ENCODE assay signal across 8 cellular contexts in genomic region chr6:27146456-27146705, GRCh38.
A peak's percentile ranks its signal among the peaks of the same experiment; 100 is the strongest.
DNase-seq lines count a peak whose midpoint lies in the region; ATAC-seq and TF ChIP-seq lines count a peak whose summit lies in the region.
"Not testable (repeated sequence)": the region's sequence is repeated elsewhere in the genome, so short reads cannot be mapped to it uniquely, and the experiment has no call there.

No MANE protein-coding gene starts in this region.

- H2AFZ ChIP-seq in GM23248 = peak overlapping the region; percentile 86
- H2AFZ ChIP-seq in PC-3 (ENCODE audit: low read length) = not testable (repeated sequence)

- not testable (repeated sequence) for H3K36me3 ChIP-seq in BJ (ENCODE audit: control insufficient read depth, insufficient read depth, low read length); GM23248 (ENCODE audit: low read depth); PC-3 (ENCODE audit: low read depth, low read length); iPS-18a (ENCODE audit: control insufficient read depth, low read depth, low read length); stomach smooth muscle (ENCODE audit: control insufficient read depth in 2 of 2, insufficient read depth in 2 of 2, low read length in 2 of 2)

- DNase-seq in BJ (ENCODE audit: low read depth); GM23248; PC-3; astrocyte of the spinal cord (ENCODE audit: low read depth, low spot score); epithelial cell of proximal tubule (ENCODE audit: low read depth); naive thymus-derived CD8-positive, alpha-beta T cell: not testable (repeated sequence)

- not testable (repeated sequence) for TF ChIP-seq CTCF in BJ (IDR thresholded peaks at IDR 0.05; ENCODE audit: insufficient read depth, low read depth, low read length); PC-3 (conservative IDR thresholded peaks at IDR 0.05; ENCODE audit: low read depth, low read length); astrocyte of the spinal cord (IDR thresholded peaks at IDR 0.05; ENCODE audit: low read depth, low read length); epithelial cell of proximal tubule (conservative IDR thresholded peaks at IDR 0.05; ENCODE audit: low read depth, low read length)

- intact Hi-C loops in PC-3 (cut with micrococcal nuclease) = loop anchor here (2.0 to 5.0 kb wide), 6 partner anchors 666 to 1114 kb away; a partner anchor contains a TSS

- BruUV-seq in PC-3 (replicated peaks; lab: Mats Ljungman, UMichigan) = TSS peak; percentile 78

- H3K27me3 ChIP-seq in BJ (ENCODE audit: control insufficient read depth, insufficient read depth, low read length); GM23248 (replicated peaks; ENCODE audit: insufficient read depth); PC-3 (ENCODE audit: low read length); iPS-18a (ENCODE audit: control insufficient read depth, insufficient read depth, low read length); stomach smooth muscle (ENCODE audit: control insufficient read depth in 1 of 2, insufficient read depth in 2 of 2, low read length in 2 of 2): not testable (repeated sequence)

- in situ Hi-C loops in GM23248 (cut with MboI) = loop anchor here (25.0 kb wide), 3 partner anchors 834 to 1109 kb away; a partner anchor contains a TSS
- in situ Hi-C loops in astrocyte of the spinal cord (cut with HindIII; ENCODE audit: low sequenced_read_pairs) = loop anchor here (10.0 kb wide), 1 partner anchor 748 kb away; a partner anchor contains a TSS

- CTCF ChIA-PET in BJ (lab: Yijun Ruan, JAX) (interaction anchor here (1.0 to 1.1 kb wide), 2 partner anchors 9 to 747 kb away, joined by 3 to 4 read pairs; a partner anchor contains a TSS), PC-3 (lab: Charles Lee) (interaction anchor here (1.0 kb wide), 1 partner anchor 941 kb away, joined by 3 read pairs; no protein-coding TSS in a partner anchor)

- H3K4me2 ChIP-seq in GM23248 (ENCODE audit: unreplicated experiment) (peak overlapping the region; percentile 100), PC-3 (ENCODE audit: low read length) (peak overlapping the region; percentile 93)

- 0 out of 2 replicates have a peak, but pooled peaks have one; percentile 2 for ATAC-seq in PC-3
- peak; percentile 50 to 51 for ATAC-seq in naive thymus-derived CD8-positive, alpha-beta T cell

- H3K4me1 ChIP-seq in GM23248 (ENCODE audit: insufficient read depth) = not testable (repeated sequence)
- H3K4me1 ChIP-seq in PC-3 (ENCODE audit: insufficient read depth, low read length) (peaks cover 22% of the 10 kb centered on the region; the same call in 1 of the 2 replicates), iPS-18a (ENCODE audit: control insufficient read depth, low read depth, low read length) (peaks cover 15% of the 10 kb centered on the region), stomach smooth muscle (ENCODE audit: control insufficient read depth, insufficient read depth, low read length) (peaks cover 12% of the 10 kb centered on the region)

- peak overlapping the region; percentile 90 for H3K9ac ChIP-seq in GM23248
- H3K9ac ChIP-seq in PC-3 (ENCODE audit: low read length) = peak overlapping the region; percentile 91
- peak overlapping the region; percentile 96 for H3K9ac ChIP-seq in iPS-18a (ENCODE audit: low read length)
- H3K9ac ChIP-seq in stomach smooth muscle (ENCODE audit: low read length in 2 of 2) = peak overlapping the region; percentile 71 to 85

- peak overlapping the region; percentile 63 for H3K4me3 ChIP-seq in BJ (ENCODE audit: low read depth, low read length)
- H3K4me3 ChIP-seq in GM23248 = peak overlapping the region; percentile 92
- H3K4me3 ChIP-seq in PC-3 (ENCODE audit: low read length) = peak overlapping the region; percentile 82
- peak overlapping the region; percentile 63 for H3K4me3 ChIP-seq in astrocyte of the spinal cord (ENCODE audit: low read depth, low read length)
- H3K4me3 ChIP-seq in epithelial cell of proximal tubule (ENCODE audit: low read depth, low read length) = peak overlapping the region; percentile 79
- H3K4me3 ChIP-seq in iPS-18a (ENCODE audit: low read length) = peak overlapping the region; percentile 70
- H3K4me3 ChIP-seq in stomach smooth muscle (ENCODE audit: low read length in 2 of 2) = peak overlapping the region; percentile 90 to 96

- not testable (repeated sequence) for H3K27ac Mint-ChIP-seq in naive thymus-derived CD8-positive, alpha-beta T cell

- not testable (repeated sequence) for H3K4me3 Mint-ChIP-seq in naive thymus-derived CD8-positive, alpha-beta T cell

- peaks cover 41% of the 10 kb centered on the region for H3K79me2 ChIP-seq in GM23248 (ENCODE audit: insufficient read depth)
- H3K79me2 ChIP-seq in PC-3 (ENCODE audit: low read length) = peaks cover 35% of the 10 kb centered on the region

- H4K20me1 ChIP-seq in GM23248 (ENCODE audit: insufficient read depth); PC-3 (ENCODE audit: low read length): not testable (repeated sequence)

- H3K27ac ChIP-seq in GM23248 (peak overlapping the region; percentile 94), PC-3 (ENCODE audit: low read length) (peak overlapping the region; percentile 86), iPS-18a (ENCODE audit: low read length) (peak overlapping the region; percentile 70), stomach smooth muscle (ENCODE audit: low read length) (peak overlapping the region; percentile 83)

- WGBS in GM23248 (ENCODE audit: low coverage in 1 of 2, low lambda C conversion rate in 2 of 2, missing lambda C conversion rate in 2 of 2), 2 experiments = 3 to 6% methylated on average over 23 of the region's 23 CpGs

- POLR2A ChIA-PET in BJ (lab: Charles Lee) = interaction anchor here (0.8 to 3.0 kb wide), 10 partner anchors 13 to 1120 kb away, joined by 3 to 74 read pairs (median 7); a partner anchor contains a TSS
- POLR2A ChIA-PET in PC-3 (lab: Charles Lee; ENCODE audit: unreplicated experiment) = interaction anchor here (1.2 to 4.4 kb wide), 3 partner anchors 13 to 930 kb away, joined by 5 to 80 read pairs (median 15); a partner anchor contains a TSS
- POLR2A ChIA-PET in naive thymus-derived CD8-positive, alpha-beta T cell (lab: Charles Lee) = interaction anchor here (0.6 to 6.8 kb wide), 42 partner anchors 10 to 1777 kb away, joined by 3 to 311 read pairs (median 8); partner anchors contain the start of genes HMGN4 and ZNF184

- not testable (repeated sequence) for H3K9me3 ChIP-seq in GM23248 (ENCODE audit: low read depth); PC-3 (ENCODE audit: low read length); iPS-18a (ENCODE audit: control insufficient read depth, low read depth, low read length); stomach smooth muscle (ENCODE audit: control insufficient read depth in 2 of 2, low read length in 2 of 2)

- not testable (repeated sequence) for H3K9me3 Mint-ChIP-seq in naive thymus-derived CD8-positive, alpha-beta T cell

- H3F3A ChIP-seq in GM23248 (ENCODE audit: insufficient read depth) = peaks cover 29% of the 10 kb centered on the region
- not testable (repeated sequence) for H3F3A ChIP-seq in PC-3 (ENCODE audit: low read length, unreplicated experiment)

- H3K9me2 ChIP-seq in GM23248 (ENCODE audit: insufficient read depth); PC-3 (replicated peaks; ENCODE audit: low read length): not testable (repeated sequence)

- H3K36me3 Mint-ChIP-seq in naive thymus-derived CD8-positive, alpha-beta T cell = not testable (repeated sequence)

- not testable (repeated sequence) for H3K27me3 Mint-ChIP-seq in naive thymus-derived CD8-positive, alpha-beta T cell

- peaks cover 3 to 30% (median 17%) of the 10 kb centered on the region in 4 donors for H3K4me1 Mint-ChIP-seq in naive thymus-derived CD8-positive, alpha-beta T cell
